Comparison of ENCODE assay signal across 15 cellular contexts in genomic region chr20:38883981-38884733, GRCh38. TPM values are rescaled to one million over a fixed set of nuclear protein-coding genes. Genes with fewer than 3 reads are reported as not detected.
DNase-seq lines count a peak whose midpoint lies in the region; ATAC-seq, FAIRE-seq and TF ChIP-seq lines count a peak whose summit lies in the region.
"Had no signal": no experiment of that assay in that cellular context is flagged by ENCODE, and none has a peak within 500 bp of the region (broad histone marks: within the 10 kb centered on the region; RNA-seq: fewer than 3 reads in every experiment).

No MANE protein-coding gene starts in this region.

- POLR2A ChIA-PET in activated naive CD8-positive, alpha-beta T cell treated with anti-CD3 and anti-CD28 coated beads, Interleukin-2, amount 10 ng/mL, durations not matched to agents 7 days and 5 days (lab: Charles Lee) = interaction anchor here (0.8 to 1.4 kb wide), 2 partner anchors 9 to 14 kb away, joined by 3 to 4 read pairs; no protein-coding TSS in a partner anchor
- POLR2A ChIA-PET in MCF 10A (lab: Yijun Ruan, JAX) = interaction anchor here (0.6 to 1.1 kb wide), 2 partner anchors 77 to 129 kb away, joined by 3 read pairs; no protein-coding TSS in a partner anchor

- H3K9me3 ChIP-seq in OCI-LY1 (ENCODE audit: low read length) = no peaks in the 10 kb centered on the region
- no peaks in the 10 kb centered on the region for H3K9me3 ChIP-seq in kidney (ENCODE audit: control insufficient read depth in 1 of 2, low read length in 2 of 2)
- H3K9me3 ChIP-seq: MG63 had no signal

- peak overlapping the region; percentile 100 for H3K27ac ChIP-seq in OCI-LY1 (ENCODE audit: low read depth, low read length, poor library complexity, severe bottlenecking)
- H3K27ac ChIP-seq in kidney (ENCODE audit: low read depth in 2 of 2, low read length in 2 of 2) = peak overlapping the region; percentile 23 to 60

- no peak for ATAC-seq in activated naive CD8-positive, alpha-beta T cell treated with anti-CD3 and anti-CD28 coated beads, Interleukin-2, amount 10 ng/mL, durations not matched to agents 7 days and 5 days (ENCODE audit: low read depth)
- ATAC-seq in activated naive CD8-positive, alpha-beta T cell treated with anti-CD3 and anti-CD28 coated beads, Interleukin-2, amount 50 U/mL, for 24 hours = no peak

- no peaks in the 10 kb centered on the region for H3K27me3 Mint-ChIP-seq in activated naive CD8-positive, alpha-beta T cell treated with anti-CD3 and anti-CD28 coated beads, Interleukin-2, amount 10 ng/mL, durations not matched to agents 7 days and 5 days
- H3K27me3 Mint-ChIP-seq in activated naive CD8-positive, alpha-beta T cell treated with anti-CD3 and anti-CD28 coated beads, Interleukin-2, amount 50 U/mL, for 24 hours = no peaks in the 10 kb centered on the region
- H3K27me3 Mint-ChIP-seq in MCF 10A (ENCODE audit: insufficient read depth, unreplicated experiment) (no peaks in the 10 kb centered on the region), Calu3 (ENCODE audit: unreplicated experiment) (peaks cover 71% of the 10 kb centered on the region)
- H3K27me3 Mint-ChIP-seq: stimulated activated naive CD8-positive, alpha-beta T cell treated with anti-CD3 and anti-CD28 coated beads, Interleukin-15, Interleukin-2, amounts not matched to agents 100 ng/mL and 50 ng/mL, for 24 hours had no signal

- H3K4me3 Mint-ChIP-seq in activated naive CD8-positive, alpha-beta T cell treated with anti-CD3 and anti-CD28 coated beads, Interleukin-2, amount 10 ng/mL, durations not matched to agents 7 days and 5 days = no peak overlapping the region
- no peak overlapping the region for H3K4me3 Mint-ChIP-seq in activated naive CD8-positive, alpha-beta T cell treated with anti-CD3 and anti-CD28 coated beads, Interleukin-2, amount 50 U/mL, for 24 hours
- no peak overlapping the region for H3K4me3 Mint-ChIP-seq in MCF 10A (ENCODE audit: unreplicated experiment)
- no peak overlapping the region for H3K4me3 Mint-ChIP-seq in Calu3 (ENCODE audit: low read depth, unreplicated experiment)
- H3K4me3 Mint-ChIP-seq: HFFc6; stimulated activated naive CD8-positive, alpha-beta T cell treated with anti-CD3 and anti-CD28 coated beads, Interleukin-15, Interleukin-2, amounts not matched to agents 100 ng/mL and 50 ng/mL, for 24 hours had no signal

- FAIRE-seq in kidney (lab: Jason Lieb, UNC) = no peak
- FAIRE-seq: colon, small intestine had no signal

- CTCF ChIA-PET in MCF 10A (lab: Yijun Ruan, JAX) (interaction anchor here (0.6 to 7.0 kb wide), 9 partner anchors 9 to 295 kb away, joined by 3 to 112 read pairs (median 5); no protein-coding TSS in a partner anchor), Calu3 (lab: Charles Lee) (interaction anchor here (0.5 to 1.6 kb wide), 4 partner anchors 9 to 133 kb away, joined by 3 to 5 read pairs (median 4); no protein-coding TSS in a partner anchor)

- peak; percentile 14 for DNase-seq in activated naive CD8-positive, alpha-beta T cell treated with anti-CD3 and anti-CD28 coated beads, Interleukin-2, amount 10 ng/mL, durations not matched to agents 7 days and 5 days
- no peak for DNase-seq in activated naive CD8-positive, alpha-beta T cell treated with anti-CD3 and anti-CD28 coated beads, Interleukin-2, amount 50 U/mL, for 24 hours
- DNase-seq in kidney = no peak
- DNase-seq in T-helper 9 cell = no peak
- no peak for DNase-seq in MCF 10A (ENCODE audit: unreplicated experiment)
- DNase-seq in Calu3 = no peak
- DNase-seq in activated naive CD4-positive, alpha-beta T cell treated with Interleukin-2 at 50 U/mL for 16 hours = no peak
- DNase-seq: activated CD8-positive, alpha-beta memory T cell treated with anti-CD3 and anti-CD28 coated beads, Interleukin-2, amount 50 U/mL, for 48 hours; kidney glomerular epithelial cell; small intestine had no signal

- H3F3A ChIP-seq in OCI-LY1 (ENCODE audit: insufficient read depth, low read length) = no peaks in the 10 kb centered on the region

- H2AFZ ChIP-seq in OCI-LY1 (ENCODE audit: low read length) = no peak overlapping the region

- peak overlapping the region; percentile 84 for H3K9ac ChIP-seq in OCI-LY1 (ENCODE audit: low read length)
- H3K9ac ChIP-seq in kidney (ENCODE audit: low read length in 2 of 2) = no peak overlapping the region

- no peaks in the 10 kb centered on the region for H4K20me1 ChIP-seq in OCI-LY1 (ENCODE audit: insufficient read depth, low read length)

- no TSS peak for BruUV-seq in MCF 10A (replicated peaks; lab: Mats Ljungman, UMichigan)
- BruUV-seq in Calu3 (replicated peaks; lab: Mats Ljungman, UMichigan) = no TSS peak

- H3K27me3 ChIP-seq in OCI-LY1 (ENCODE audit: insufficient read depth, low read length) = no peaks in the 10 kb centered on the region

- no peak overlapping the region for H3K27ac Mint-ChIP-seq in activated naive CD8-positive, alpha-beta T cell treated with anti-CD3 and anti-CD28 coated beads, Interleukin-2, amount 10 ng/mL, durations not matched to agents 7 days and 5 days
- no peak overlapping the region for H3K27ac Mint-ChIP-seq in activated naive CD8-positive, alpha-beta T cell treated with anti-CD3 and anti-CD28 coated beads, Interleukin-2, amount 50 U/mL, for 24 hours
- no peak overlapping the region for H3K27ac Mint-ChIP-seq in MCF 10A (ENCODE audit: low read depth, unreplicated experiment)
- H3K27ac Mint-ChIP-seq in Calu3 (ENCODE audit: unreplicated experiment) = no peak overlapping the region
- H3K27ac Mint-ChIP-seq: HFFc6; stimulated activated naive CD8-positive, alpha-beta T cell treated with anti-CD3 and anti-CD28 coated beads, Interleukin-15, Interleukin-2, amounts not matched to agents 100 ng/mL and 50 ng/mL, for 24 hours had no signal

- no peaks in the 10 kb centered on the region for H3K9me2 ChIP-seq in OCI-LY1 (ENCODE audit: low read depth, low read length)

- peaks cover 4% of the 10 kb centered on the region for H3K79me2 ChIP-seq in OCI-LY1 (ENCODE audit: insufficient read depth, low read length)

- H3K4me1 Mint-ChIP-seq in activated naive CD8-positive, alpha-beta T cell treated with anti-CD3 and anti-CD28 coated beads, Interleukin-2, amount 10 ng/mL, durations not matched to agents 7 days and 5 days = peaks cover 38% of the 10 kb centered on the region
- peaks cover 57% of the 10 kb centered on the region for H3K4me1 Mint-ChIP-seq in activated naive CD8-positive, alpha-beta T cell treated with anti-CD3 and anti-CD28 coated beads, Interleukin-2, amount 50 U/mL, for 24 hours
- H3K4me1 Mint-ChIP-seq in MCF 10A (ENCODE audit: insufficient read depth, unreplicated experiment) = peaks cover 10% of the 10 kb centered on the region
- no peaks in the 10 kb centered on the region for H3K4me1 Mint-ChIP-seq in Calu3 (ENCODE audit: low read depth, unreplicated experiment)

- TF ChIP-seq CTCF in OCI-LY1 (IDR thresholded peaks at IDR 0.05; ENCODE audit: low read length) (no peak), kidney (IDR thresholded peaks at IDR 0.05; ENCODE audit: borderline replicate concordance, extremely low read depth, insufficient read depth) (no peak), MCF 10A (IDR thresholded peaks at IDR 0.05; ENCODE audit: unreplicated experiment) (no peak), Calu3 (IDR thresholded peaks at IDR 0.05; ENCODE audit: unreplicated experiment) (no peak)

- H3K36me3 ChIP-seq in OCI-LY1 (ENCODE audit: insufficient read depth, low read length) (peaks cover 8% of the 10 kb centered on the region; the same call in 1 of the 2 replicates), kidney (ENCODE audit: control insufficient read depth in 1 of 2, insufficient read depth in 2 of 2, low read length in 2 of 2) (no peaks in the 10 kb centered on the region)
- H3K36me3 ChIP-seq: MG63 had no signal

- H3K4me2 ChIP-seq in OCI-LY1 (ENCODE audit: low read length) = peak overlapping the region; percentile 86

- H3K36me3 Mint-ChIP-seq in activated naive CD8-positive, alpha-beta T cell treated with anti-CD3 and anti-CD28 coated beads, Interleukin-2, amount 10 ng/mL, durations not matched to agents 7 days and 5 days = peaks cover 12% of the 10 kb centered on the region
- peaks cover 29% of the 10 kb centered on the region for H3K36me3 Mint-ChIP-seq in activated naive CD8-positive, alpha-beta T cell treated with anti-CD3 and anti-CD28 coated beads, Interleukin-2, amount 50 U/mL, for 24 hours (ENCODE audit: low read depth)
- no peaks in the 10 kb centered on the region for H3K36me3 Mint-ChIP-seq in MCF 10A (ENCODE audit: insufficient read depth, unreplicated experiment)
- no peaks in the 10 kb centered on the region for H3K36me3 Mint-ChIP-seq in Calu3 (ENCODE audit: insufficient read depth, unreplicated experiment)

- H3K4me1 ChIP-seq in OCI-LY1 (ENCODE audit: insufficient read depth, low read length, severe bottlenecking) (peaks cover 56% of the 10 kb centered on the region), kidney (ENCODE audit: control insufficient read depth in 1 of 2, insufficient read depth in 1 of 2, low read depth in 1 of 2, low read length in 2 of 2) (peaks cover 25 to 31% of the 10 kb centered on the region in 2 donors)

- H3K9me3 Mint-ChIP-seq in activated naive CD8-positive, alpha-beta T cell treated with anti-CD3 and anti-CD28 coated beads, Interleukin-2, amount 10 ng/mL, durations not matched to agents 7 days and 5 days = peaks cover 3% of the 10 kb centered on the region
- no peaks in the 10 kb centered on the region for H3K9me3 Mint-ChIP-seq in activated naive CD8-positive, alpha-beta T cell treated with anti-CD3 and anti-CD28 coated beads, Interleukin-2, amount 50 U/mL, for 24 hours
- H3K9me3 Mint-ChIP-seq in MCF 10A (ENCODE audit: unreplicated experiment) (no peaks in the 10 kb centered on the region), Calu3 (ENCODE audit: low read depth, unreplicated experiment) (no peaks in the 10 kb centered on the region)
- H3K9me3 Mint-ChIP-seq: HFFc6; stimulated activated naive CD8-positive, alpha-beta T cell treated with anti-CD3 and anti-CD28 coated beads, Interleukin-15, Interleukin-2, amounts not matched to agents 100 ng/mL and 50 ng/mL, for 24 hours had no signal

- peak overlapping the region; percentile 57 for H3K4me3 ChIP-seq in OCI-LY1 (ENCODE audit: low read depth, low read length, poor library complexity, severe bottlenecking)
- H3K4me3 ChIP-seq in kidney (ENCODE audit: low read length in 2 of 2) = no peak overlapping the region
- H3K4me3 ChIP-seq: MG63 had no signal

- intact Hi-C loops in kidney (cut with DNase I) = no loop called here
- intact Hi-C loops in MCF 10A (cut with micrococcal nuclease) = no loop called here
- intact Hi-C loops in Calu3 (cut with micrococcal nuclease; ENCODE audit: unreplicated experiment) = no loop called here

RNA-seq across cellular contexts. Expression of gene FAM83D, which starts 42.1 kb away (rescaled TPM):
- total RNA-seq in activated naive CD8-positive, alpha-beta T cell treated with anti-CD3 and anti-CD28 coated beads, Interleukin-2, amount 10 ng/mL, durations not matched to agents 7 days and 5 days = 10 to 100 TPM; 14.4 to 15.4 TPM
- total RNA-seq in kidney (0.79 TPM), MCF 10A (2022) (10.7 and 18.4 TPM in 2 replicates), Calu3 (2022) (73.0 and 84.0 TPM in 2 replicates)
- 1.2 TPM for polyA plus RNA-seq in kidney (ENCODE audit: insufficient read depth, low read depth, low replicate concordance)
